ENCODE assay signal across 18 cellular contexts in the genomic region with DNA sequence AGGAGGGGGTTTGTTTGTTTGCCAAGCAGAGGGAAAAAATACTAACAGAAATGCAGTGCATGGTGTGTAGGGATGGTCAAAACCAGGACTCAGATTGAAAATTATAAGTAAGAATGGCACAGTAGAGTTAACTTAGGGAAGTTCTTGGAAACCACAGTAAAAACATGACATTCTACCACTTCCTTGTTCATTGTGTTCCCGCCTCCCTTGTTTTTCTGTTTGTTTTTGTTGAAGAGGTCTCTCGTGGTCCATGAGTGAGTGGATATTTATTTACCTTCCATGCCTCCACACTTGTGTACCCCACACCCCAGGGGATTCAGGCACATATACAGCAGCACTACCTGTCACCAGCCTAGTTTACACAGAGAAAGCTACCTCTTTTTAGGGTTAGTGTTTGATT.
A peak's percentile ranks its signal among the peaks of the same experiment; 100 is the strongest.
DNase-seq lines count a peak whose midpoint lies in the region; ATAC-seq and TF ChIP-seq lines count a peak whose summit lies in the region.
"Had no signal": no experiment of that assay in that cellular context is flagged by ENCODE, and none has a peak within 500 bp of the region (broad histone marks: within the 10 kb centered on the region; RNA-seq: fewer than 3 reads in every experiment).

No MANE protein-coding gene starts in this region.

- intact Hi-C loops in activated CD8-positive, alpha-beta T cell treated with anti-CD3 and anti-CD28 coated beads for 36 hours (cut with micrococcal nuclease) = no loop called here

- CTCF ChIA-PET in activated CD8-positive, alpha-beta T cell treated with anti-CD3 and anti-CD28 coated beads for 36 hours (lab: Charles Lee) = interaction anchor here (1.1 to 1.9 kb wide), 2 partner anchors 21 to 84 kb away, joined by 3 to 9 read pairs; no protein-coding TSS in a partner anchor

- no peaks in the 10 kb centered on the region for H3K27me3 ChIP-seq in BE2C

- H3K36me3 Mint-ChIP-seq in activated CD8-positive, alpha-beta T cell treated with anti-CD3 and anti-CD28 coated beads for 36 hours (ENCODE audit: low read depth) = peaks cover 22% of the 10 kb centered on the region

- TF ChIP-seq CTCF in activated CD8-positive, alpha-beta T cell treated with anti-CD3 and anti-CD28 coated beads for 36 hours (IDR thresholded peaks at IDR 0.05) = no peak
- TF ChIP-seq CTCF in BE2C (IDR thresholded peaks at IDR 0.05; ENCODE audit: low read depth, low read length) = no peak

- ATAC-seq in activated CD8-positive, alpha-beta T cell treated with anti-CD3 and anti-CD28 coated beads for 36 hours = no peak
- ATAC-seq: HCT116 had no signal

- H3K4me1 Mint-ChIP-seq in activated CD8-positive, alpha-beta T cell treated with anti-CD3 and anti-CD28 coated beads for 36 hours (ENCODE audit: low read depth) = peaks cover 37% of the 10 kb centered on the region

- H3K36me3 ChIP-seq in BE2C = no peaks in the 10 kb centered on the region

- no peaks in the 10 kb centered on the region for H3K27me3 Mint-ChIP-seq in activated CD8-positive, alpha-beta T cell treated with anti-CD3 and anti-CD28 coated beads for 36 hours
- H3K27me3 Mint-ChIP-seq: central memory CD8-positive, alpha-beta T cell; type B pancreatic cell had no signal

- peaks cover 4% of the 10 kb centered on the region for H3K4me1 ChIP-seq in BE2C

- POLR2A ChIA-PET in activated CD8-positive, alpha-beta T cell treated with anti-CD3 and anti-CD28 coated beads for 36 hours (lab: Charles Lee) = interaction anchor here (1.0 kb wide), 1 partner anchor 14 kb away, joined by 3 read pairs; no protein-coding TSS in a partner anchor

- peak overlapping the region; percentile 5 for H3K27ac Mint-ChIP-seq in activated CD8-positive, alpha-beta T cell treated with anti-CD3 and anti-CD28 coated beads for 36 hours
- H3K27ac Mint-ChIP-seq: type B pancreatic cell had no signal

- H3K4me3 ChIP-seq in BE2C (ENCODE audit: low read depth, low read length) = no peak overlapping the region

- no peaks in the 10 kb centered on the region for H3K9me3 ChIP-seq in BE2C

- DNase-seq in NCI-H345 (lab: John Stamatoyannopoulos, UW) (peak; percentile 46), NCI-H345 treated with DMSO at 0.1 percent for 48 hours (lab: John Stamatoyannopoulos, UW; ENCODE audit: unreplicated experiment) (no peak), M059J (ENCODE audit: low read depth) (peak; percentile 53), pons (ENCODE audit: low spot score) (peak; percentile 46), SW 1271 (lab: John Stamatoyannopoulos, UW) (no peak), middle frontal gyrus (ENCODE audit: extremely low spot score, low spot score) (no peak), BE2C (no peak)
- DNase-seq in activated CD8-positive, alpha-beta T cell treated with anti-CD3 and anti-CD28 coated beads for 36 hours = no peak
- DNase-seq: activated CD4-positive, alpha-beta T cell treated with anti-CD3 and anti-CD28 coated beads for 4 hours; activated gamma-delta T cell treated with Interleukin-2 at 50 U/mL for 16 hours; DND-41; hippocampal formation; NCI-H1105; NCI-H82; nucleus accumbens had no signal

- no peak overlapping the region for H3K4me3 Mint-ChIP-seq in activated CD8-positive, alpha-beta T cell treated with anti-CD3 and anti-CD28 coated beads for 36 hours
- H3K4me3 Mint-ChIP-seq: central memory CD8-positive, alpha-beta T cell; type B pancreatic cell had no signal

- H3K9me3 Mint-ChIP-seq in activated CD8-positive, alpha-beta T cell treated with anti-CD3 and anti-CD28 coated beads for 36 hours = no peaks in the 10 kb centered on the region
- H3K9me3 Mint-ChIP-seq: central memory CD8-positive, alpha-beta T cell had no signal

Comparison
In these comparisons a context has a peak if more than half of its experiments do, and no peak if none do; other contexts are left out.
1. DNase-seq: peak in NCI-H345 (single experiment), M059J (single experiment) and pons (single experiment); none in NCI-H345 treated with DMSO at 0.1 percent for 48 hours (single experiment), activated CD8-positive, alpha-beta T cell treated with anti-CD3 and anti-CD28 coated beads for 36 hours (single experiment), SW 1271 (0 of 2), middle frontal gyrus (single experiment) and BE2C (single experiment).